ENCODE assay signal across 17 cellular contexts in genomic region chr10:44992070-44992731, GRCh38. TPM values are rescaled to one million over a fixed set of nuclear protein-coding genes. Genes with fewer than 3 reads are reported as not detected.
DNase-seq lines count a peak whose midpoint lies in the region; ATAC-seq and TF ChIP-seq lines count a peak whose summit lies in the region.
"Had no signal": no experiment of that assay in that cellular context is flagged by ENCODE, and none has a peak within 500 bp of the region (broad histone marks: within the 10 kb centered on the region; RNA-seq: fewer than 3 reads in every experiment).

No MANE protein-coding gene starts in this region.

- H3K36me3 Mint-ChIP-seq in activated CD4-positive, alpha-beta T cell treated with anti-CD3 and anti-CD28 coated beads, Interleukin-2, amount 10 ng/mL, durations not matched to agents 7 days and 5 days (ENCODE audit: low read depth) = no peaks in the 10 kb centered on the region
- peaks cover 14% of the 10 kb centered on the region for H3K36me3 Mint-ChIP-seq in natural killer cell
- no peaks in the 10 kb centered on the region for H3K36me3 Mint-ChIP-seq in CD8-positive, alpha-beta memory T cell
- H3K36me3 Mint-ChIP-seq: CD4-positive, CD25-positive, alpha-beta regulatory T cell; natural killer cell treated with Interleukin-12 subunit alpha and Interleukin-12 subunit beta and Interleukin-15 and Interleukin-18, amount 100 ng/mL, for 72 hours had no signal

- TF ChIP-seq POLR2A in gastroesophageal sphincter (IDR thresholded peaks at IDR 0.05) = no peak

- H3K9me3 Mint-ChIP-seq in activated CD4-positive, alpha-beta T cell treated with anti-CD3 and anti-CD28 coated beads, Interleukin-2, amount 10 ng/mL, durations not matched to agents 7 days and 5 days = no peaks in the 10 kb centered on the region
- no peaks in the 10 kb centered on the region for H3K9me3 Mint-ChIP-seq in natural killer cell
- no peaks in the 10 kb centered on the region for H3K9me3 Mint-ChIP-seq in CD8-positive, alpha-beta memory T cell
- H3K9me3 Mint-ChIP-seq: activated CD8-positive, alpha-beta T cell treated with anti-CD3 and anti-CD28 coated beads for 36 hours; activated T-helper 2 cell treated with anti-CD3 and anti-CD28 coated beads, Interferon-gamma antibody, Interleukin-2, Interleukin-4, amounts not matched to agents 10 μg/mL and 5 μg/mL and 100 μg/mL, durations not matched to agents 14 hours and 24 hours and 36 hours; CD4-positive, CD25-positive, alpha-beta regulatory T cell; natural killer cell treated with Interleukin-12 subunit alpha and Interleukin-12 subunit beta and Interleukin-15 and Interleukin-18, amount 100 ng/mL, for 72 hours had no signal

- TF ChIP-seq CTCF in gastroesophageal sphincter (IDR thresholded peaks at IDR 0.05) (no peak), mucosa of descending colon (IDR thresholded peaks at IDR 0.05) (no peak), tibial artery (IDR thresholded peaks at IDR 0.05) (no peak), natural killer cell (IDR thresholded peaks at IDR 0.05) (no peak)

- WGBS in gastroesophageal sphincter (ENCODE audit: low coverage in 1 of 2), 2 donors = 57% methylated on average over 2 of the region's 11 CpGs; no CpG with 5 or more reads in 1 of the 2 donors

- POLR2A ChIA-PET in activated CD4-positive, alpha-beta T cell treated with anti-CD3 and anti-CD28 coated beads, Interleukin-2, amount 10 ng/mL, durations not matched to agents 7 days and 5 days (lab: Charles Lee) = no interaction called here
- POLR2A ChIA-PET in CD8-positive, alpha-beta memory T cell (lab: Charles Lee) = no interaction called here

- intact Hi-C loops in mucosa of descending colon (cut with DNase I, micrococcal nuclease) (no loop called here), tibial artery (cut with DNase I; ENCODE audit: low total_unique reads) (no loop called here), natural killer cell (cut with micrococcal nuclease) (no loop called here)

- TF ChIP-seq EP300 in gastroesophageal sphincter (IDR thresholded peaks at IDR 0.05) = no peak

- H3K36me3 ChIP-seq in gastroesophageal sphincter = peaks cover 0 to 68% of the 10 kb centered on the region in 2 donors
- H3K36me3 ChIP-seq in mucosa of descending colon (ENCODE audit: low read depth) = no peaks in the 10 kb centered on the region
- H3K36me3 ChIP-seq in tibial artery = peaks cover 0 to 10% (median 0%) of the 10 kb centered on the region in 3 donors
- no peaks in the 10 kb centered on the region for H3K36me3 ChIP-seq in CD8-positive, alpha-beta memory T cell (ENCODE audit: insufficient read depth, low read length)
- H3K36me3 ChIP-seq: transverse colon had no signal

- no peaks in the 10 kb centered on the region for H3K27me3 ChIP-seq in gastroesophageal sphincter
- H3K27me3 ChIP-seq in tibial artery = no peaks in the 10 kb centered on the region
- H3K27me3 ChIP-seq in CD8-positive, alpha-beta memory T cell (ENCODE audit: insufficient read depth, low read length, poor library complexity, severe bottlenecking) = no peaks in the 10 kb centered on the region
- H3K27me3 ChIP-seq: transverse colon had no signal

- H3K27ac ChIP-seq in gastroesophageal sphincter (peak overlapping the region in 3 of 4 donors; percentile 64 to 95 (median 94)), tibial artery (peak overlapping the region; percentile 90 to 91)
- H3K27ac ChIP-seq in CD8-positive, alpha-beta memory T cell (ENCODE audit: low read depth, low read length) = no peak overlapping the region

- H3K27me3 Mint-ChIP-seq in activated CD4-positive, alpha-beta T cell treated with anti-CD3 and anti-CD28 coated beads, Interleukin-2, amount 10 ng/mL, durations not matched to agents 7 days and 5 days = no peaks in the 10 kb centered on the region
- no peaks in the 10 kb centered on the region for H3K27me3 Mint-ChIP-seq in natural killer cell (ENCODE audit: low read depth in 2 of 2)
- H3K27me3 Mint-ChIP-seq in CD8-positive, alpha-beta memory T cell = peaks cover 3 to 6% of the 10 kb centered on the region in 2 donors
- H3K27me3 Mint-ChIP-seq: natural killer cell treated with Interleukin-12 subunit alpha and Interleukin-12 subunit beta and Interleukin-15 and Interleukin-18, amount 100 ng/mL, for 72 hours had no signal

- peaks cover 10 to 80% (median 39%) of the 10 kb centered on the region in 3 donors for H3K4me1 ChIP-seq in gastroesophageal sphincter
- no peaks in the 10 kb centered on the region for H3K4me1 ChIP-seq in mucosa of descending colon (ENCODE audit: low read depth)
- peaks cover 3 to 80% (median 66%) of the 10 kb centered on the region in 4 donors for H3K4me1 ChIP-seq in tibial artery
- H3K4me1 ChIP-seq in CD8-positive, alpha-beta memory T cell (ENCODE audit: insufficient read depth, low read length) = peaks cover 21% of the 10 kb centered on the region

- no peak overlapping the region for H3K27ac Mint-ChIP-seq in activated CD4-positive, alpha-beta T cell treated with anti-CD3 and anti-CD28 coated beads, Interleukin-2, amount 10 ng/mL, durations not matched to agents 7 days and 5 days
- H3K27ac Mint-ChIP-seq in natural killer cell = no peak overlapping the region
- peak overlapping the region in 1 of 8 donors; percentile 36 for H3K27ac Mint-ChIP-seq in CD8-positive, alpha-beta memory T cell
- H3K27ac Mint-ChIP-seq: activated CD8-positive, alpha-beta T cell treated with anti-CD3 and anti-CD28 coated beads for 36 hours; activated T-helper 2 cell treated with anti-CD3 and anti-CD28 coated beads, Interferon-gamma antibody, Interleukin-2, Interleukin-4, amounts not matched to agents 10 μg/mL and 5 μg/mL and 100 μg/mL, durations not matched to agents 14 hours and 24 hours and 36 hours; CD4-positive, CD25-positive, alpha-beta regulatory T cell; natural killer cell treated with Interleukin-12 subunit alpha and Interleukin-12 subunit beta and Interleukin-15 and Interleukin-18, amount 100 ng/mL, for 72 hours had no signal

- H3K4me3 Mint-ChIP-seq in activated CD4-positive, alpha-beta T cell treated with anti-CD3 and anti-CD28 coated beads, Interleukin-2, amount 10 ng/mL, durations not matched to agents 7 days and 5 days = no peak overlapping the region
- no peak overlapping the region for H3K4me3 Mint-ChIP-seq in natural killer cell
- H3K4me3 Mint-ChIP-seq in CD8-positive, alpha-beta memory T cell = no peak overlapping the region
- H3K4me3 Mint-ChIP-seq: activated CD8-positive, alpha-beta T cell treated with anti-CD3 and anti-CD28 coated beads for 36 hours; CD4-positive, CD25-positive, alpha-beta regulatory T cell; natural killer cell treated with Interleukin-12 subunit alpha and Interleukin-12 subunit beta and Interleukin-15 and Interleukin-18, amount 100 ng/mL, for 72 hours had no signal

- CTCF ChIA-PET in activated CD4-positive, alpha-beta T cell treated with anti-CD3 and anti-CD28 coated beads, Interleukin-2, amount 10 ng/mL, durations not matched to agents 7 days and 5 days (lab: Charles Lee) = interaction anchor here (0.7 to 1.2 kb wide), 2 partner anchors 10 to 19 kb away, joined by 3 read pairs; no protein-coding TSS in a partner anchor
- CTCF ChIA-PET in CD8-positive, alpha-beta memory T cell (lab: Charles Lee) = interaction anchor here (1.1 to 2.0 kb wide), 2 partner anchors 11 to 59 kb away, joined by 3 to 6 read pairs; no protein-coding TSS in a partner anchor

- H3K9me3 ChIP-seq in gastroesophageal sphincter (no peaks in the 10 kb centered on the region), mucosa of descending colon (no peaks in the 10 kb centered on the region), tibial artery (no peaks in the 10 kb centered on the region)
- no peaks in the 10 kb centered on the region for H3K9me3 ChIP-seq in CD8-positive, alpha-beta memory T cell (ENCODE audit: low read length)
- H3K9me3 ChIP-seq: transverse colon had no signal

- peaks cover 31% of the 10 kb centered on the region for H3K4me1 Mint-ChIP-seq in activated CD4-positive, alpha-beta T cell treated with anti-CD3 and anti-CD28 coated beads, Interleukin-2, amount 10 ng/mL, durations not matched to agents 7 days and 5 days
- H3K4me1 Mint-ChIP-seq in natural killer cell = peaks cover 16 to 29% of the 10 kb centered on the region in 2 donors
- peaks cover 18 to 30% (median 25%) of the 10 kb centered on the region in 3 donors for H3K4me1 Mint-ChIP-seq in CD8-positive, alpha-beta memory T cell

- no peak overlapping the region for H3K4me3 ChIP-seq in gastroesophageal sphincter
- no peak overlapping the region for H3K4me3 ChIP-seq in mucosa of descending colon
- no peak overlapping the region for H3K4me3 ChIP-seq in tibial artery
- H3K4me3 ChIP-seq in CD8-positive, alpha-beta memory T cell (ENCODE audit: low read length) = no peak overlapping the region
- H3K4me3 ChIP-seq: transverse colon had no signal

- DNase-seq in activated CD4-positive, alpha-beta T cell treated with anti-CD3 and anti-CD28 coated beads, Interleukin-2, amount 10 ng/mL, durations not matched to agents 7 days and 5 days = peak; percentile 4
- no peak for DNase-seq in activated CD4-positive, alpha-beta T cell treated with anti-CD3 and anti-CD28 coated beads, Interleukin-2, amount 50 U/mL, for 48 hours
- DNase-seq in mucosa of descending colon (peak in 2 of 3 donors; percentile 1 to 37), tibial artery (peak; percentile 43 to 74), natural killer cell (no peak)
- DNase-seq in CD8-positive, alpha-beta memory T cell = no peak
- DNase-seq: activated CD8-positive, alpha-beta T cell treated with anti-CD3 and anti-CD28 coated beads for 36 hours; amniotic stem cell; CD4-positive, CD25-positive, alpha-beta regulatory T cell; GOT3; NCI-H2029; NCI-H526 treated with DMSO at 0.1 percent for 48 hours; transverse colon had no signal

- ATAC-seq in gastroesophageal sphincter = no peak
- no peak for ATAC-seq in mucosa of descending colon
- ATAC-seq in natural killer cell = no peak
- ATAC-seq in HG03097 (IDR thresholded peaks at IDR 0.05; ENCODE audit: low FRiP score, unreplicated experiment) = no peak
- ATAC-seq: activated CD8-positive, alpha-beta T cell treated with anti-CD3 and anti-CD28 coated beads for 36 hours; natural killer cell treated with Interleukin-12 subunit alpha and Interleukin-12 subunit beta and Interleukin-15 and Interleukin-18, amount 100 ng/mL, for 72 hours had no signal

RNA-seq across cellular contexts. Expression of gene ZNF22, which starts 8.5 kb away (rescaled TPM):
- total RNA-seq in activated CD4-positive, alpha-beta T cell treated with anti-CD3 and anti-CD28 coated beads, Interleukin-2, amount 10 ng/mL, durations not matched to agents 7 days and 5 days = 10 to 100 TPM; 26.9 to 29.7 TPM
- total RNA-seq in gastroesophageal sphincter (10 to 100 TPM; 19.2 to 35.6 (median 27.1) TPM), mucosa of descending colon (10 to 100 TPM; 14.6 to 17.7 (median 15.5) TPM), natural killer cell (10 to 100 TPM; 24.2 to 31.8 (median 25.0) TPM)
- 10 to 100 TPM; 36.1 to 37.2 TPM for total RNA-seq in CD8-positive, alpha-beta memory T cell
- 49.1 TPM for polyA plus RNA-seq in CD8-positive, alpha-beta memory T cell

RNA-seq across cellular contexts. Expression of gene DEPP1, which starts 13.6 kb away (rescaled TPM):
- total RNA-seq in activated CD4-positive, alpha-beta T cell treated with anti-CD3 and anti-CD28 coated beads, Interleukin-2, amount 10 ng/mL, durations not matched to agents 7 days and 5 days = under 1 TPM; 0.22 to 0.33 TPM
- total RNA-seq in gastroesophageal sphincter = 100 to 1,000 TPM in 2 of 4 donors, 10 to 100 TPM in 2; 48.3 to 428 (median 103) TPM
- total RNA-seq in mucosa of descending colon = 10 to 100 TPM; 14.8 to 19.0 (median 18.1) TPM
- not detected for total RNA-seq in natural killer cell
- under 1 TPM in 1 of 2 experiments, not detected in 1; 0.11 TPM for total RNA-seq in CD8-positive, alpha-beta memory T cell
- not detected for polyA plus RNA-seq in CD8-positive, alpha-beta memory T cell
- polyA plus RNA-seq: CD4-positive, CD25-positive, alpha-beta regulatory T cell had no signal

RNA-seq across cellular contexts. Expression of gene RASSF4, which starts 32.6 kb away (rescaled TPM):
- under 1 TPM; 0.42 to 0.52 TPM for total RNA-seq in activated CD4-positive, alpha-beta T cell treated with anti-CD3 and anti-CD28 coated beads, Interleukin-2, amount 10 ng/mL, durations not matched to agents 7 days and 5 days
- total RNA-seq in gastroesophageal sphincter (10 to 100 TPM; 23.5 to 57.7 (median 31.6) TPM), mucosa of descending colon (10 to 100 TPM; 20.0 to 50.6 (median 32.3) TPM), natural killer cell (100 to 1,000 TPM in 2 of 3 donors, 10 to 100 TPM in 1; 99.8 to 116 (median 104) TPM)
- total RNA-seq in CD8-positive, alpha-beta memory T cell = 1 to 10 TPM; 2.8 TPM
- 0.85 TPM for polyA plus RNA-seq in CD8-positive, alpha-beta memory T cell

Comparison
In these comparisons a context has a peak if more than half of its experiments do, and no peak if none do; other contexts are left out.
1. DNase-seq: peak in activated CD4-positive, alpha-beta T cell treated with anti-CD3 and anti-CD28 coated beads, Interleukin-2, amount 10 ng/mL, durations not matched to agents 7 days and 5 days (single experiment), mucosa of descending colon (2 of 3) and tibial artery (2 of 2); none in activated CD4-positive, alpha-beta T cell treated with anti-CD3 and anti-CD28 coated beads, Interleukin-2, amount 50 U/mL, for 48 hours (0 of 2), natural killer cell (single experiment) and CD8-positive, alpha-beta memory T cell (0 of 5).
2. RNA of gene DEPP1, which starts 13.6 kb away (total RNA-seq): 48.3 to 428 TPM in gastroesophageal sphincter and 14.8 to 19.0 TPM in mucosa of descending colon; 0.22 to 0.33 TPM in activated CD4-positive, alpha-beta T cell treated with anti-CD3 and anti-CD28 coated beads, Interleukin-2, amount 10 ng/mL, durations not matched to agents 7 days and 5 days, 0.11 TPM in CD8-positive, alpha-beta memory T cell and not detected in natural killer cell; every median in the first group is over 10 times any median in the second.
3. RNA of gene RASSF4, which starts 32.6 kb away (total RNA-seq): 99.8 to 116 TPM in natural killer cell, 23.5 to 57.7 TPM in gastroesophageal sphincter and 20.0 to 50.6 TPM in mucosa of descending colon; 2.8 TPM in CD8-positive, alpha-beta memory T cell and 0.42 to 0.52 TPM in activated CD4-positive, alpha-beta T cell treated with anti-CD3 and anti-CD28 coated beads, Interleukin-2, amount 10 ng/mL, durations not matched to agents 7 days and 5 days; every median in the first group is over 4 times any median in the second.